22 cellular contexts compared by ENCODE assay signal in genomic region chr1:6225651-6226050, GRCh38. TPM values are rescaled to one million over a fixed set of nuclear protein-coding genes. Genes with fewer than 3 reads are reported as not detected.
DNase-seq lines count a peak whose midpoint lies in the region; ATAC-seq and TF ChIP-seq lines count a peak whose summit lies in the region.
"Had no signal": no experiment of that assay in that cellular context is flagged by ENCODE, and none has a peak within 500 bp of the region (broad histone marks: within the 10 kb centered on the region; RNA-seq: fewer than 3 reads in every experiment).

No MANE protein-coding gene starts in this region.

- H3K36me3 Mint-ChIP-seq in H9 (ENCODE audit: insufficient read depth in 1 of 3, low read depth in 3 of 3), result peaks cover 41 to 85% (median 60%) of the 10 kb centered on the region in 3 experiments; a peak in 6 of 7 replicates
- peaks cover 88% of the 10 kb centered on the region for H3K36me3 Mint-ChIP-seq in dendritic cell treated with granulocyte-macrophage colony-stimulating factor and Interleukin-4, amounts not matched to agents 40 ng/mL and 50 ng/mL, for 4 days (ENCODE audit: low read depth)

- no peak overlapping the region for H2BK5ac ChIP-seq in H9 (ENCODE audit: insufficient read length, low read length)

- H3K27me3 ChIP-seq in left ventricle myocardium inferior (ENCODE audit: low read depth) (no peaks in the 10 kb centered on the region), H9 (ENCODE audit: insufficient read depth, low read length) (no peaks in the 10 kb centered on the region)
- H3K27me3 ChIP-seq: BE2C had no signal

- no peak overlapping the region for H4K8ac ChIP-seq in H9 (replicated peaks; ENCODE audit: insufficient read length, low read depth, low read length)

- no peak overlapping the region for H2BK12ac ChIP-seq in H9 (ENCODE audit: insufficient read length, low read depth, low read length)

- H3K9me3 Mint-ChIP-seq in H9, result no peaks in the 10 kb centered on the region
- H3K9me3 Mint-ChIP-seq in dendritic cell treated with granulocyte-macrophage colony-stimulating factor and Interleukin-4, amounts not matched to agents 40 ng/mL and 50 ng/mL, for 4 days, result no peaks in the 10 kb centered on the region
- H3K9me3 Mint-ChIP-seq: CD4-positive, alpha-beta T cell had no signal

- no peak overlapping the region for H3K4ac ChIP-seq in H9 (ENCODE audit: low read depth, low read length)

- no peak overlapping the region for H2AFZ ChIP-seq in H9 (ENCODE audit: low read length)

- peaks cover 83% of the 10 kb centered on the region for H3K36me3 ChIP-seq in left ventricle myocardium inferior

- H4K5ac ChIP-seq in H9 (ENCODE audit: insufficient read length, low read depth, low read length), result no peak overlapping the region

- no peak overlapping the region; a peak in 1 of 5 replicates for H3K4me3 Mint-ChIP-seq in H9
- no peak overlapping the region for H3K4me3 Mint-ChIP-seq in dendritic cell treated with granulocyte-macrophage colony-stimulating factor and Interleukin-4, amounts not matched to agents 40 ng/mL and 50 ng/mL, for 4 days
- H3K4me3 Mint-ChIP-seq: CD4-positive, alpha-beta T cell; IgD-negative memory B cell had no signal

- H2AK5ac ChIP-seq in H9 (ENCODE audit: insufficient read length, low read length), result no peak overlapping the region

- H2BK15ac ChIP-seq in H9 (ENCODE audit: low read depth, low read length), result no peak overlapping the region

- H3K9me3 ChIP-seq in left ventricle myocardium inferior (replicated peaks), result no peaks in the 10 kb centered on the region
- H3K9me3 ChIP-seq in H9 (ENCODE audit: control insufficient read depth, low read depth, low read length), result no peaks in the 10 kb centered on the region
- H3K9me3 ChIP-seq: A549, BE2C had no signal

- no peak overlapping the region for H2BK20ac ChIP-seq in H9 (ENCODE audit: low read depth, low read length, poor library complexity, severe bottlenecking)

- TF ChIP-seq CTCF in left ventricle myocardium inferior (IDR thresholded peaks at IDR 0.05; ENCODE audit: borderline replicate concordance) (no peak), H9 (conservative IDR thresholded peaks at IDR 0.05) (no peak)

- no peaks in the 10 kb centered on the region for H3K23me2 ChIP-seq in H9 (ENCODE audit: insufficient read length, low read depth, low read length, poor library complexity, severe bottlenecking)

- no peak overlapping the region for H3K14ac ChIP-seq in H9 (ENCODE audit: insufficient read depth, low read length)

- no peak overlapping the region for H3K23ac ChIP-seq in H9 (ENCODE audit: insufficient read length, low read depth, low read length)

- DNase-seq in left ventricle myocardium inferior (no peak), Right ventricle myocardium inferior (ENCODE audit: missing footprints) (no peak), H9 (no peak), SK-N-DZ (ENCODE audit: low spot score) (no peak)
- no peak for DNase-seq in activated CD8-positive, alpha-beta memory T cell treated with anti-CD3 and anti-CD28 coated beads for 24 hours
- DNase-seq: BE2C; CD4-positive, alpha-beta T cell; GDM1; GOT3; Karpas-422; NCI-H1694; NCI-H2081; NCI-H2171; NCI-H526; SHP77; SW 1271 had no signal

- peaks cover 55% of the 10 kb centered on the region for H3K4me1 ChIP-seq in left ventricle myocardium inferior
- H3K4me1 ChIP-seq in H9 (ENCODE audit: insufficient read depth, low read length), result no peaks in the 10 kb centered on the region
- H3K4me1 ChIP-seq: BE2C had no signal

- no peak overlapping the region for H2BK120ac ChIP-seq in H9 (ENCODE audit: low read depth, low read length, poor library complexity, severe bottlenecking)

- no CpG with 5 or more reads among the region's 8 CpGs for WGBS in H9 (ENCODE audit: extremely low coverage, insufficient read length, low lambda C conversion rate)

- no peak overlapping the region for H3K4me2 ChIP-seq in H9 (ENCODE audit: insufficient read depth, insufficient read length, low read length)
- H3K4me2 ChIP-seq: A549 had no signal

- peak overlapping the region in 2 of 3 experiments; percentile 50 to 77; a peak in 4 of 7 replicates for H3K27ac Mint-ChIP-seq in H9
- H3K27ac Mint-ChIP-seq in dendritic cell treated with granulocyte-macrophage colony-stimulating factor and Interleukin-4, amounts not matched to agents 40 ng/mL and 50 ng/mL, for 4 days, result peak overlapping the region; percentile 20
- H3K27ac Mint-ChIP-seq: CD4-positive, alpha-beta T cell; IgD-negative memory B cell had no signal

- H3T11ph ChIP-seq in H9 (ENCODE audit: low read length), result no peak overlapping the region

- intact Hi-C loops in left ventricle myocardium inferior (cut with micrococcal nuclease), result no loop called here
- intact Hi-C loops in Right ventricle myocardium inferior (cut with DNase I), result no loop called here
- intact Hi-C loops in dendritic cell treated with granulocyte-macrophage colony-stimulating factor and Interleukin-4, amounts not matched to agents 40 ng/mL and 50 ng/mL, for 4 days (cut with micrococcal nuclease), result no loop called here

- no peaks in the 10 kb centered on the region for H4K20me1 ChIP-seq in H9 (ENCODE audit: control insufficient read depth, insufficient read depth, insufficient read length)

- H3K56ac ChIP-seq in H9 (ENCODE audit: insufficient read length, low read depth, low read length), result no peak overlapping the region

- H3K79me2 ChIP-seq in H9 (ENCODE audit: insufficient read depth, low read length), result no peaks in the 10 kb centered on the region

- H3K79me1 ChIP-seq in H9 (ENCODE audit: insufficient read depth, low read depth, low read length, poor library complexity, severe bottlenecking), result peaks cover 3% of the 10 kb centered on the region

- peaks cover 0 to 3% of the 10 kb centered on the region in 2 experiments; a peak in 2 of 4 replicates for H3K4me1 Mint-ChIP-seq in H9
- H3K4me1 Mint-ChIP-seq in dendritic cell treated with granulocyte-macrophage colony-stimulating factor and Interleukin-4, amounts not matched to agents 40 ng/mL and 50 ng/mL, for 4 days (ENCODE audit: low read depth), result peaks cover 25% of the 10 kb centered on the region

- H3K27me3 Mint-ChIP-seq in H9 (ENCODE audit: low read depth), result no peaks in the 10 kb centered on the region
- H3K27me3 Mint-ChIP-seq in dendritic cell treated with granulocyte-macrophage colony-stimulating factor and Interleukin-4, amounts not matched to agents 40 ng/mL and 50 ng/mL, for 4 days, result no peaks in the 10 kb centered on the region
- H3K27me3 Mint-ChIP-seq: CD4-positive, alpha-beta T cell; IgD-negative memory B cell had no signal

- H3K27ac ChIP-seq in left ventricle myocardium inferior (replicated peaks), result peak overlapping the region; percentile 82
- no peak overlapping the region for H3K27ac ChIP-seq in H9 (ENCODE audit: insufficient read length, low read depth, low read length)
- H3K27ac ChIP-seq: A549, SK-N-MC had no signal

- no peak overlapping the region for H3K18ac ChIP-seq in H9 (ENCODE audit: insufficient read length, low read depth, low read length)

- ATAC-seq in Right ventricle myocardium inferior (no peak), HG02623 (IDR thresholded peaks at IDR 0.05; ENCODE audit: unreplicated experiment) (no peak)

- H4K91ac ChIP-seq in H9 (ENCODE audit: insufficient read length, low read depth, low read length), result no peak overlapping the region

- H3K4me3 ChIP-seq in left ventricle myocardium inferior, result no peak overlapping the region
- H3K4me3 ChIP-seq: A549, SK-N-MC had no signal

- no peak overlapping the region for H3K9ac ChIP-seq in H9 (ENCODE audit: extremely low read depth, insufficient read length, low read length)

RNA-seq across cellular contexts. Expression of gene ICMT, which starts 10.1 kb away (rescaled TPM):
- 70.3 TPM for total RNA-seq in left ventricle myocardium inferior
- total RNA-seq in Right ventricle myocardium inferior, result 58.8 TPM
- 107 and 114 TPM in 2 replicates for total RNA-seq in H9 (2021)
- 56.5 and 61.7 TPM in 2 replicates for polyA plus RNA-seq in SK-N-DZ (2014; cell fraction: cytosol; rRNA removed)
- 21.2 and 21.5 TPM in 2 replicates for polyA plus RNA-seq in SK-N-DZ (2014; cell fraction: nucleus; rRNA removed)

RNA-seq across cellular contexts. Expression of gene HES3, which starts 18.3 kb away (rescaled TPM):
- total RNA-seq in left ventricle myocardium inferior (not detected), Right ventricle myocardium inferior (not detected), H9 (2021) (89.9 and 93.4 TPM in 2 replicates)
- not detected in 2 replicates for polyA plus RNA-seq in SK-N-DZ (2014; cell fraction: cytosol; rRNA removed)
- 0.30 TPM in 1 of 2 replicates, not detected in the other for polyA plus RNA-seq in SK-N-DZ (2014; cell fraction: nucleus; rRNA removed)
- total RNA-seq: CD4-positive, alpha-beta T cell; M059J had no signal
- polyA plus RNA-seq: A549, IgD-negative memory B cell had no signal

RNA-seq across cellular contexts. Expression of gene RNF207, which starts 19.7 kb away (rescaled TPM):
- 83.3 TPM for total RNA-seq in left ventricle myocardium inferior
- 54.6 TPM for total RNA-seq in Right ventricle myocardium inferior
- total RNA-seq in H9 (2021), result 4.9 and 7.1 TPM in 2 replicates
- 5.9 and 13.4 TPM in 2 replicates for polyA plus RNA-seq in SK-N-DZ (2014; cell fraction: cytosol; rRNA removed)
- 72.6 and 79.0 TPM in 2 replicates for polyA plus RNA-seq in SK-N-DZ (2014; cell fraction: nucleus; rRNA removed)

RNA-seq across cellular contexts. Expression of gene RPL22, which starts 26.3 kb away (rescaled TPM):
- total RNA-seq in left ventricle myocardium inferior, result 250 TPM
- total RNA-seq in Right ventricle myocardium inferior, result 264 TPM
- 547 and 582 TPM in 2 replicates for total RNA-seq in H9 (2021)
- 206 and 224 TPM in 2 replicates for polyA plus RNA-seq in SK-N-DZ (2014; cell fraction: cytosol; rRNA removed)
- 133 and 136 TPM in 2 replicates for polyA plus RNA-seq in SK-N-DZ (2014; cell fraction: nucleus; rRNA removed)

RNA-seq across cellular contexts. Expression of gene GPR153, which starts 35.2 kb away (rescaled TPM):
- total RNA-seq in left ventricle myocardium inferior, result 4.8 TPM
- total RNA-seq in Right ventricle myocardium inferior, result 10.6 TPM
- total RNA-seq in H9 (2021), result 8.9 and 9.6 TPM in 2 replicates
- 5.6 and 7.6 TPM in 2 replicates for polyA plus RNA-seq in SK-N-DZ (2014; cell fraction: cytosol; rRNA removed)
- 5.1 and 7.4 TPM in 2 replicates for polyA plus RNA-seq in SK-N-DZ (2014; cell fraction: nucleus; rRNA removed)

Comparison
In these comparisons a context has a peak if more than half of its experiments do, and no peak if none do; other contexts are left out.
1. RNA of gene HES3, which starts 18.3 kb away (total RNA-seq): 89.9 to 93.4 TPM in H9; not detected in left ventricle myocardium inferior (single experiment) and not detected in Right ventricle myocardium inferior (single experiment); every median in the first group is over 10 times any median in the second.